Comparison of ENCODE assay signal across 1 cellular context in genomic region chr3:134425943-134426342, GRCh38.
TF ChIP-seq lines count a peak whose summit lies in the region.

No MANE protein-coding gene starts in this region.

TF ChIP-seq in HepG2, 621 proteins besides CTCF, POLR2A, EP300 and RAD21 (continued from another document):
- TF ChIP-seq TCF12 (IDR thresholded peaks at IDR 0.05) (no peak), TCF12 (CRISPR knock-in tag; IDR thresholded peaks at IDR 0.05) (no peak), FOXO1 (CRISPR knock-in tag; IDR thresholded peaks at IDR 0.05) (peak; percentile 33; the same call in 1 of the 2 replicates), SRSF4 (IDR thresholded peaks at IDR 0.05; ENCODE audit: low read depth, low read length, poor library complexity, severe bottlenecking) (no peak), SP5 (CRISPR knock-in tag; IDR thresholded peaks at IDR 0.05; ENCODE audit: borderline replicate concordance, low read depth) (peak; percentile 30; the same call in 1 of the 2 replicates), PBX3 (CRISPR knock-in tag; IDR thresholded peaks at IDR 0.05; ENCODE audit: borderline replicate concordance) (no peak), ZNF224 (CRISPR knock-in tag; IDR thresholded peaks at IDR 0.05) (no peak), TEAD3 (CRISPR knock-in tag; optimal IDR thresholded peaks at IDR 0.05; ENCODE audit: borderline replicate concordance) (peak; percentile 33), NR2F6 (IDR thresholded peaks at IDR 0.05) (peak; percentile 70), NR2F6 (CRISPR knock-in tag; IDR thresholded peaks at IDR 0.05) (peak; percentile 65; the same call in 1 of the 2 replicates), ZNF18 (CRISPR knock-in tag; IDR thresholded peaks at IDR 0.05; ENCODE audit: insufficient replicate concordance) (no peak), FOXA3 (CRISPR knock-in tag; IDR thresholded peaks at IDR 0.05) (0 out of 2 replicates have a peak, but pooled peaks have one; percentile 17)
